7 cellular contexts compared by ENCODE assay signal in the genomic region with DNA sequence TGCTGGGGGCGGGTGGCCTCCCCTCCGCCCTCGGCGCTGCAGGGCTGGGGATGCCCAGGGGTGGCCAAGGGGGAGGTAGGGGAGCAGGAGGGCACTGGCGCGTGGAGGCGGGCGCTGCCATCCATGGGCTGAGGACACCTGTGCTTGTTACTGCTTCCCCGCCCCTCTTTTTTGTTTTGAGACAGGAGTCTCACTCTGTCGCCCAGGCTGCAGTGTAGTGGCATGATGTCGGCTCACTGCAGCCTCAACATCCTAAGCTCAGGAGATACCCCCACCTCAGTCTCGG. TPM values are rescaled to one million over a fixed set of nuclear protein-coding genes. Genes with fewer than 3 reads are reported as not detected.
DNase-seq lines count a peak whose midpoint lies in the region; ATAC-seq and TF ChIP-seq lines count a peak whose summit lies in the region.

No MANE protein-coding gene starts in this region.

- peak overlapping the region; percentile 82 for H3K4me3 ChIP-seq in lower lobe of right lung
- H3K4me3 ChIP-seq in uterus: peak overlapping the region; percentile 29 to 96

- H3K27me3 ChIP-seq in lower lobe of right lung (ENCODE audit: low read depth) (no peaks in the 10 kb centered on the region), uterus (no peaks in the 10 kb centered on the region)

- H3K4me1 ChIP-seq in lower lobe of right lung: peaks cover 18% of the 10 kb centered on the region
- peaks cover 0 to 9% of the 10 kb centered on the region in 2 donors for H3K4me1 ChIP-seq in uterus

- intact Hi-C loops in lower lobe of right lung (cut with DNase I): no loop called here
- intact Hi-C loops in uterus (cut with DNase I; ENCODE audit: low total_unique reads): loop anchor here (10.0 kb wide), 1 partner anchor 97 kb away; the partner anchor contains the start of genes FEN1 and TMEM258

- TF ChIP-seq POLR2A in uterus (IDR thresholded peaks at IDR 0.05): no peak

- H3K36me3 ChIP-seq in lower lobe of right lung (peaks cover 5% of the 10 kb centered on the region), uterus (no peaks in the 10 kb centered on the region)

- peak overlapping the region; percentile 80 for H3K27ac ChIP-seq in angular gyrus (ENCODE audit: low read depth, low read length)
- peak overlapping the region; percentile 83 for H3K27ac ChIP-seq in lower lobe of right lung
- peak overlapping the region; percentile 78 to 97 for H3K27ac ChIP-seq in uterus

- peak; percentile 32 for ATAC-seq in GM18907 (IDR thresholded peaks at IDR 0.05; ENCODE audit: unreplicated experiment)
- ATAC-seq in HG03135 (IDR thresholded peaks at IDR 0.05; ENCODE audit: unreplicated experiment): peak; percentile 34
- peak; percentile 20 to 34 for ATAC-seq in lower lobe of right lung

- H3K9me3 ChIP-seq in lower lobe of right lung (no peaks in the 10 kb centered on the region), uterus (no peaks in the 10 kb centered on the region)

- TF ChIP-seq CTCF in lower lobe of right lung (IDR thresholded peaks at IDR 0.05) (no peak), uterus (IDR thresholded peaks at IDR 0.05) (no peak)

- DNase-seq in lower lobe of right lung (no peak), uterus (no peak), iPS-NIHi7 (ENCODE audit: extremely low spot score) (no peak), AG08395 (ENCODE audit: low spot score) (no peak)

RNA-seq across cellular contexts. Expression of gene FADS3, which starts 0.7 kb away (rescaled TPM):
- total RNA-seq in lower lobe of right lung (50.1 TPM), uterus (10 to 100 TPM; 18.2 to 74.6 (median 32.0) TPM)

RNA-seq across cellular contexts. Expression of gene RAB3IL1, which starts 25.3 kb away (rescaled TPM):
- total RNA-seq in lower lobe of right lung (11.4 TPM), uterus (10 to 100 TPM; 12.6 to 60.3 (median 26.8) TPM)

RNA-seq across cellular contexts. Expression of gene BEST1, which starts 58.1 kb away (rescaled TPM):
- total RNA-seq in lower lobe of right lung (14.1 TPM), uterus (10 to 100 TPM in 1 of 4 donors, 1 to 10 TPM in 3; 3.3 to 11.1 (median 3.9) TPM)
